8 cellular contexts compared by ENCODE assay signal in genomic region chr13:21297452-21297851, GRCh38.
DNase-seq lines count a peak whose midpoint lies in the region; ATAC-seq and TF ChIP-seq lines count a peak whose summit lies in the region.

No MANE protein-coding gene starts in this region.

- peaks cover 22% of the 10 kb centered on the region for H3K4me1 Mint-ChIP-seq in activated naive CD4-positive, alpha-beta T cell treated with anti-CD3 and anti-CD28 coated beads, Interleukin-2, amount 10 ng/mL, durations not matched to agents 7 days and 5 days

- peak overlapping the region; percentile 90 for H3K4me3 Mint-ChIP-seq in activated naive CD4-positive, alpha-beta T cell treated with anti-CD3 and anti-CD28 coated beads, Interleukin-2, amount 10 ng/mL, durations not matched to agents 7 days and 5 days

- TF ChIP-seq POLR2A in erythroblast (IDR thresholded peaks at IDR 0.05; ENCODE audit: low read length) = no peak

- ATAC-seq in GM18498 (IDR thresholded peaks at IDR 0.05; ENCODE audit: unreplicated experiment) (no peak), HG02798 (IDR thresholded peaks at IDR 0.05; ENCODE audit: poor library complexity, unreplicated experiment) (no peak)

- no peak for TF ChIP-seq CTCF in GM10266 (IDR thresholded peaks at IDR 0.05; ENCODE audit: control insufficient read depth, insufficient read depth, low read depth, missing control alignments)

- no peaks in the 10 kb centered on the region for H3K9me3 Mint-ChIP-seq in activated naive CD4-positive, alpha-beta T cell treated with anti-CD3 and anti-CD28 coated beads, Interleukin-2, amount 10 ng/mL, durations not matched to agents 7 days and 5 days

- peak overlapping the region; percentile 70 for H3K27ac Mint-ChIP-seq in activated naive CD4-positive, alpha-beta T cell treated with anti-CD3 and anti-CD28 coated beads, Interleukin-2, amount 10 ng/mL, durations not matched to agents 7 days and 5 days

- no peak for DNase-seq in activated naive CD4-positive, alpha-beta T cell treated with anti-CD3 and anti-CD28 coated beads, Interleukin-2, amount 10 ng/mL, durations not matched to agents 7 days and 5 days
- no peak for DNase-seq in activated naive CD4-positive, alpha-beta T cell treated with anti-CD3 and anti-CD28 coated beads, Interleukin-2, amount 50 U/mL, for 16 hours
- DNase-seq in RPMI7951 (ENCODE audit: low read depth) (peak; percentile 27), erythroblast (lab: John Stamatoyannopoulos, UW) (peak; percentile 30 to 47), renal cortical epithelial cell (ENCODE audit: low read depth) (peak; percentile 2), GM10266 (ENCODE audit: extremely low spot score) (no peak)

- H3K36me3 Mint-ChIP-seq in activated naive CD4-positive, alpha-beta T cell treated with anti-CD3 and anti-CD28 coated beads, Interleukin-2, amount 10 ng/mL, durations not matched to agents 7 days and 5 days = no peaks in the 10 kb centered on the region

- no peaks in the 10 kb centered on the region for H3K27me3 Mint-ChIP-seq in activated naive CD4-positive, alpha-beta T cell treated with anti-CD3 and anti-CD28 coated beads, Interleukin-2, amount 10 ng/mL, durations not matched to agents 7 days and 5 days

- CTCF ChIA-PET in activated naive CD4-positive, alpha-beta T cell treated with anti-CD3 and anti-CD28 coated beads, Interleukin-2, amount 10 ng/mL, durations not matched to agents 7 days and 5 days (lab: Charles Lee) = interaction anchor here (0.6 to 7.8 kb wide), 20 partner anchors 12 to 180 kb away, joined by 3 to 169 read pairs (median 4); partner anchors contain the start of genes MRPL57, SKA3 and ZDHHC20

Comparison
In these comparisons a context has a peak if more than half of its experiments do, and no peak if none do; other contexts are left out.
1. DNase-seq: peak in RPMI7951 (single experiment), erythroblast (2 of 2) and renal cortical epithelial cell (single experiment); none in activated naive CD4-positive, alpha-beta T cell treated with anti-CD3 and anti-CD28 coated beads, Interleukin-2, amount 10 ng/mL, durations not matched to agents 7 days and 5 days (single experiment), activated naive CD4-positive, alpha-beta T cell treated with anti-CD3 and anti-CD28 coated beads, Interleukin-2, amount 50 U/mL, for 16 hours (single experiment) and GM10266 (single experiment).